1 cellular context compared by ENCODE assay signal in genomic region chr2:171958475-171958874, GRCh38.
TF ChIP-seq lines count a peak whose summit lies in the region.

No MANE protein-coding gene starts in this region.

TF ChIP-seq in GM23338, 12 proteins besides CTCF, POLR2A, EP300 and RAD21 (continued from another document):
- TF ChIP-seq ZNF462 (CRISPR knock-in tag; IDR thresholded peaks at IDR 0.05) (no peak), JUNB (IDR thresholded peaks at IDR 0.05; ENCODE audit: unreplicated experiment) (no peak), ZNF114 (CRISPR knock-in tag; IDR thresholded peaks at IDR 0.05) (no peak), EZH2 (IDR thresholded peaks at IDR 0.05; ENCODE audit: low read depth, unreplicated experiment) (no peak), ETS1 (IDR thresholded peaks at IDR 0.05) (no peak), ZNF331 (CRISPR knock-in tag; IDR thresholded peaks at IDR 0.05; ENCODE audit: low read depth) (no peak), NANOG (IDR thresholded peaks at IDR 0.05; ENCODE audit: borderline replicate concordance) (no peak), STAT1 (IDR thresholded peaks at IDR 0.05; ENCODE audit: unreplicated experiment) (no peak), EZH2phosphoT487 (IDR thresholded peaks at IDR 0.05; ENCODE audit: unreplicated experiment) (no peak), CREB1 (CRISPR knock-in tag; IDR thresholded peaks at IDR 0.05; ENCODE audit: low read depth) (no peak)
